Comparison of ENCODE assay signal across 26 cellular contexts in genomic region chr6:97081010-97081573, GRCh38.
"Had no signal": no experiment of that assay in that cellular context is flagged by ENCODE, and none has a peak within 500 bp of the region (broad histone marks: within the 10 kb centered on the region; RNA-seq: fewer than 3 reads in every experiment).

No MANE protein-coding gene starts in this region.

- ATAC-seq: activated T-cell treated with anti-CD3 and anti-CD28 coated beads, Interleukin-2, amount 50 U/mL, for 4 hours; Panc1; Right ventricle myocardium inferior; T-cell had no signal

- H3K36me3 Mint-ChIP-seq: activated CD4-positive, alpha-beta memory T cell treated with anti-CD3 and anti-CD28 coated beads for 36 hours had no signal

- H3K4me3 Mint-ChIP-seq: activated CD4-positive, alpha-beta memory T cell treated with anti-CD3 and anti-CD28 coated beads for 36 hours; activated naive CD8-positive, alpha-beta T cell; activated T-cell treated with anti-CD3 and anti-CD28 coated beads, Interleukin-2, amount 50 U/mL, for 4 hours; T-cell; T-helper 2 cell treated with Interferon-gamma antibody and Interleukin-4, amounts not matched to agents 5 μg/mL and 100 μg/mL, for 36 hours had no signal

- H3K27ac ChIP-seq: breast epithelium, KMS-11, SK-N-MC had no signal

- DNase-seq: activated CD4-positive, alpha-beta memory T cell treated with anti-CD3 and anti-CD28 coated beads for 36 hours; activated CD4-positive, alpha-beta T cell treated with anti-CD3 and anti-CD28 coated beads for 48 hours; activated CD4-positive, CD25-positive, alpha-beta regulatory T cell treated with anti-CD3 and anti-CD28 coated beads, Interleukin-2, amount 50 U/mL, for 72 hours; activated CD8-positive, alpha-beta memory T cell treated with anti-CD3 and anti-CD28 coated beads for 24 hours; activated effector memory CD4-positive, alpha-beta T cell treated with anti-CD3 and anti-CD28 coated beads, Interleukin-2, amount 50 U/mL, for 16 hours; activated naive CD4-positive, alpha-beta T cell treated with Interleukin-2 at 50 U/mL for 16 hours; activated T-cell treated with anti-CD3 and anti-CD28 coated beads, Interleukin-2, amount 50 U/mL, for 4 hours; aorta; caudate nucleus; MG63; NCI-H1105; NCI-H1436; NCI-H187; NCI-H2081; NCI-H510A treated with DMSO at 0.1 percent for 48 hours; NK-92 treated with Interleukin-12 subunit alpha and Interleukin-12 subunit beta, amount 100 ng/mL, for 24 hours; OCI-M1; RPMI8226; T-cell had no signal

- H3K27me3 ChIP-seq: breast epithelium, MG63 had no signal

- H3K36me3 ChIP-seq: breast epithelium, MG63 had no signal

- H3K9me3 Mint-ChIP-seq: activated CD4-positive, alpha-beta memory T cell treated with anti-CD3 and anti-CD28 coated beads for 36 hours; activated T-cell treated with anti-CD3 and anti-CD28 coated beads, Interleukin-2, amount 50 U/mL, for 4 hours; T-cell; T-helper 2 cell treated with Interferon-gamma antibody and Interleukin-4, amounts not matched to agents 5 μg/mL and 100 μg/mL, for 36 hours had no signal

- H3K27ac Mint-ChIP-seq: activated CD4-positive, alpha-beta memory T cell treated with anti-CD3 and anti-CD28 coated beads for 36 hours; activated naive CD8-positive, alpha-beta T cell; T-cell; T-helper 2 cell treated with Interferon-gamma antibody and Interleukin-4, amounts not matched to agents 5 μg/mL and 100 μg/mL, for 36 hours had no signal

- H3K27me3 Mint-ChIP-seq: activated CD4-positive, alpha-beta memory T cell treated with anti-CD3 and anti-CD28 coated beads for 36 hours; activated naive CD8-positive, alpha-beta T cell; T-cell had no signal

- H3K4me1 ChIP-seq: breast epithelium had no signal

- H3K4me3 ChIP-seq: breast epithelium, MG63, SK-N-MC had no signal

- H3K9me3 ChIP-seq: breast epithelium, MG63 had no signal
